8 cellular contexts compared by ENCODE assay signal in the genomic region with DNA sequence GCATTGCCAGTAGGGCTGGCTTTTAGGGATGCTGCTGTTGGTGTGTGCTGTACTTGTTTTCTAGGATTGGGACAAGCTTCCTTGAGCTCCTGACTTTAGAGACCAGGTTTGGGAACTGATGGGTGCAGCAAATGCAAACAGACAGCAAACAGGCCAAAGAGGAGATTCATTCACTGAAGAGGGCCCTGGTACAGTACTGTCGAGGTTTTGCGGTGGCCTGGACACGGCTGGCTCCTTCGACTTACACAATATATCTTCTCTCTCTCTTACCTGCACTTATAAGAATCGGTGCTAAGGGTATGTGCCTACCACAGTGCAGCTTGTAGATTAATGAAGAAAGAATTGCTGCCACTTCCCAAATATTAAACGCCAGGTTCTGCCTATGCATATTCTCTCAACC. TPM values are rescaled to one million over a fixed set of nuclear protein-coding genes. Genes with fewer than 3 reads are reported as not detected.
DNase-seq lines count a peak whose midpoint lies in the region; ATAC-seq and TF ChIP-seq lines count a peak whose summit lies in the region.

No MANE protein-coding gene starts in this region.

- no peak for TF ChIP-seq POLR2A in stomach (IDR thresholded peaks at IDR 0.05)

- peaks cover 26% of the 10 kb centered on the region for H3K4me1 Mint-ChIP-seq in activated naive CD8-positive, alpha-beta T cell treated with anti-CD3 and anti-CD28 coated beads, Interleukin-2, amount 50 U/mL, for 24 hours

- H3K27me3 ChIP-seq in kidney epithelial cell (ENCODE audit: control insufficient read depth, insufficient read depth, low read length), result no peaks in the 10 kb centered on the region
- no peaks in the 10 kb centered on the region for H3K27me3 ChIP-seq in stomach

- no peaks in the 10 kb centered on the region for H3K36me3 ChIP-seq in kidney epithelial cell (ENCODE audit: control insufficient read depth, insufficient read depth, low read length)
- peaks cover 0 to 4% (median 0%) of the 10 kb centered on the region in 4 donors for H3K36me3 ChIP-seq in stomach

- H3K4me1 ChIP-seq in stomach, result peaks cover 14 to 37% (median 24%) of the 10 kb centered on the region in 4 donors

- H3K27me3 Mint-ChIP-seq in activated naive CD8-positive, alpha-beta T cell treated with anti-CD3 and anti-CD28 coated beads, Interleukin-2, amount 50 U/mL, for 24 hours, result no peaks in the 10 kb centered on the region

- H3K4me3 ChIP-seq in kidney epithelial cell (ENCODE audit: low read depth, low read length) (peak overlapping the region; percentile 76), stomach (peak overlapping the region; percentile 67 to 79 (median 70))

- intact Hi-C loops in stomach (cut with DNase I; ENCODE audit: low total_unique reads), result no loop called here

- H3K9me3 Mint-ChIP-seq in activated naive CD8-positive, alpha-beta T cell treated with anti-CD3 and anti-CD28 coated beads, Interleukin-2, amount 50 U/mL, for 24 hours, result no peaks in the 10 kb centered on the region

- peaks cover 2% of the 10 kb centered on the region for H3K36me3 Mint-ChIP-seq in activated naive CD8-positive, alpha-beta T cell treated with anti-CD3 and anti-CD28 coated beads, Interleukin-2, amount 50 U/mL, for 24 hours (ENCODE audit: low read depth)

- no peak for ATAC-seq in activated naive CD8-positive, alpha-beta T cell treated with anti-CD3 and anti-CD28 coated beads, Interleukin-2, amount 50 U/mL, for 24 hours
- no peak for ATAC-seq in HG02798 (IDR thresholded peaks at IDR 0.05; ENCODE audit: poor library complexity, unreplicated experiment)
- ATAC-seq in esophagus mucosa, result no peak

- 39 to 63% (median 44%) methylated on average over 6 of the region's 6 CpGs for WGBS in stomach, 5 donors

- no peaks in the 10 kb centered on the region for H3K9me3 ChIP-seq in stomach

- no peak for TF ChIP-seq CTCF in kidney epithelial cell (IDR thresholded peaks at IDR 0.05; ENCODE audit: insufficient read depth, low read length, poor library complexity, severe bottlenecking)
- TF ChIP-seq CTCF in stomach (IDR thresholded peaks at IDR 0.05), result no peak

- H3K4me3 Mint-ChIP-seq in activated naive CD8-positive, alpha-beta T cell treated with anti-CD3 and anti-CD28 coated beads, Interleukin-2, amount 50 U/mL, for 24 hours, result peak overlapping the region; percentile 89

- DNase-seq in NCI-H82 (lab: John Stamatoyannopoulos, UW), result peak; percentile 31
- no peak for DNase-seq in NCI-H82 treated with DMSO at 0.1 percent for 48 hours (lab: John Stamatoyannopoulos, UW; ENCODE audit: unreplicated experiment)
- DNase-seq in activated naive CD8-positive, alpha-beta T cell treated with anti-CD3 and anti-CD28 coated beads, Interleukin-2, amount 50 U/mL, for 24 hours, result no peak
- DNase-seq in kidney epithelial cell (ENCODE audit: low read depth), result no peak
- no peak for DNase-seq in stomach
- DNase-seq in foreskin melanocyte, result no peak

- H3K27ac Mint-ChIP-seq in activated naive CD8-positive, alpha-beta T cell treated with anti-CD3 and anti-CD28 coated beads, Interleukin-2, amount 50 U/mL, for 24 hours, result peak overlapping the region; percentile 87

- no peak for TF ChIP-seq EP300 in stomach (IDR thresholded peaks at IDR 0.05)

- H3K27ac ChIP-seq in stomach, result peak overlapping the region in 4 of 5 donors; percentile 71 to 85 (median 81)

RNA-seq across cellular contexts. Expression of gene ATP1A1, which starts 44.6 kb away (rescaled TPM):
- 216 and 239 TPM in 2 replicates for total RNA-seq in kidney epithelial cell
- total RNA-seq in stomach, result 100 to 1,000 TPM; 103 to 576 (median 286) TPM
- polyA plus RNA-seq in stomach, result 100 to 1,000 TPM in 2 of 3 donors, 10 to 100 TPM in 1; 49.9 to 210 (median 110) TPM
- 371 TPM for total RNA-seq in esophagus mucosa
